In the genomic region with DNA sequence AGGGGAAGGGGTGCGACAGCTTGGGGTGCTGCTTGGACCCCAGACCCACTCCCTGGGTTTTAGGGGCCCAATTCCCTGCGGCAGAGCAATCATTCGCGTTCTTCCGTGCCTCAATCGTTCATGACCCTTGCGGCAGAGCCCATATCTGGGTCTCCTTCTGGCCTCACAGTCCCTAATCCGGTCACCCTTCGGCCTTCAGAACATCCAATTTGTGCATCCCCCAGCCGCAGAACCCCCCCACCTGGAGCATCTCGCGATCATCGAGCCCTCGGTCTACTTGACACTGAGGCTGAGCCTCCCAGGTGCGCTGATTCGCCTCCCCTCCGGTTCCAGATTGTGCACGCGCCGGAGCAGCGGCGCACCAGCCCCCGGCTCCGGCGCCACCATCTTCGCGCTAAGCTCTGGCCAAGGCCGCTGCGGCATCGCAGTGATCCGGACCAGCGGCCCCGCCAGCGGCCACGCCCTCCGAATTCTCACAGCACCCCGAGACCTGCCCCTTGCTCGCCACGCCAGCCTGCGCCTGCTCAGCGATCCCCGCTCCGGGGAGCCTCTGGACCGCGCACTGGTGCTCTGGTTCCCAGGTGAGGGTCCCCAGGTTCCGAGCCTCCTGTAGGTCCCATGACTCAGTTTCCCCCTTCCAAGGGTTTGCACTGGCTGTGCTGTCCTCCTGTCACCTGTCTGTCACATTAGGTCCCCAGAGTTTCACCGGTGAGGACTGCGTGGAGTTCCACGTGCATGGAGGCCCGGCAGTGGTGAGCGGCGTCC, we compare ENCODE assay signal across 6 cellular contexts. TPM values are rescaled to one million over a fixed set of nuclear protein-coding genes. Genes with fewer than 3 reads are reported as not detected.
A peak's percentile ranks its signal among the peaks of the same experiment; 100 is the strongest.
DNase-seq lines count a peak whose midpoint lies in the region; ATAC-seq and TF ChIP-seq lines count a peak whose summit lies in the region.

No MANE protein-coding gene starts in this region.

- ATAC-seq in activated CD4-positive, alpha-beta T cell treated with anti-CD3 and anti-CD28 coated beads for 36 hours: no peak
- ATAC-seq in activated T-helper 17 cell treated with anti-CD3 and anti-CD28 coated beads, Interleukin-2, amount 50 U/mL, for 72 hours (replicated peaks): peak; percentile 8
- ATAC-seq in lower lobe of right lung: no peak

- peak; percentile 66 for DNase-seq in activated CD4-positive, alpha-beta T cell treated with anti-CD3 and anti-CD28 coated beads for 36 hours
- no peak for DNase-seq in activated CD4-positive, alpha-beta T cell treated with anti-CD3 and anti-CD28 coated beads for 1 hour
- DNase-seq in lower lobe of right lung (no peak), NCI-H345 treated with DMSO at 0.1 percent for 48 hours (lab: John Stamatoyannopoulos, UW; ENCODE audit: unreplicated experiment) (no peak), NCI-H1694 (lab: John Stamatoyannopoulos, UW) (no peak)

- H3K27me3 ChIP-seq in lower lobe of right lung (ENCODE audit: low read depth): no peaks in the 10 kb centered on the region

- peaks cover 33% of the 10 kb centered on the region for H3K4me1 ChIP-seq in lower lobe of right lung

- H3K4me3 Mint-ChIP-seq in activated CD4-positive, alpha-beta T cell treated with anti-CD3 and anti-CD28 coated beads for 36 hours: peak overlapping the region; percentile 98
- H3K4me3 Mint-ChIP-seq in activated T-helper 17 cell treated with anti-CD3 and anti-CD28 coated beads, Interleukin-2, amount 50 U/mL, for 72 hours: peak overlapping the region; percentile 86

- intact Hi-C loops in activated CD4-positive, alpha-beta T cell treated with anti-CD3 and anti-CD28 coated beads for 36 hours (cut with DNase I, micrococcal nuclease): loop anchor here (1.0 to 5.0 kb wide), 10 partner anchors 29 to 263 kb away; a partner anchor contains a TSS
- intact Hi-C loops in lower lobe of right lung (cut with DNase I): no loop called here

- peak overlapping the region; percentile 98 for H3K27ac Mint-ChIP-seq in activated CD4-positive, alpha-beta T cell treated with anti-CD3 and anti-CD28 coated beads for 36 hours
- peak overlapping the region; percentile 74 for H3K27ac Mint-ChIP-seq in activated T-helper 17 cell treated with anti-CD3 and anti-CD28 coated beads, Interleukin-2, amount 50 U/mL, for 72 hours

- H3K4me1 Mint-ChIP-seq in activated CD4-positive, alpha-beta T cell treated with anti-CD3 and anti-CD28 coated beads for 36 hours: peaks cover 25% of the 10 kb centered on the region
- H3K4me1 Mint-ChIP-seq in activated T-helper 17 cell treated with anti-CD3 and anti-CD28 coated beads, Interleukin-2, amount 50 U/mL, for 72 hours: peaks cover 17% of the 10 kb centered on the region

- peak overlapping the region; percentile 95 for H3K27ac ChIP-seq in lower lobe of right lung

- H3K36me3 Mint-ChIP-seq in activated CD4-positive, alpha-beta T cell treated with anti-CD3 and anti-CD28 coated beads for 36 hours (ENCODE audit: low read depth): peaks cover 14% of the 10 kb centered on the region
- no peaks in the 10 kb centered on the region for H3K36me3 Mint-ChIP-seq in activated T-helper 17 cell treated with anti-CD3 and anti-CD28 coated beads, Interleukin-2, amount 50 U/mL, for 72 hours (ENCODE audit: low read depth)

- H3K9me3 ChIP-seq in lower lobe of right lung: no peaks in the 10 kb centered on the region

- H3K27me3 Mint-ChIP-seq in activated CD4-positive, alpha-beta T cell treated with anti-CD3 and anti-CD28 coated beads for 36 hours: no peaks in the 10 kb centered on the region
- H3K27me3 Mint-ChIP-seq in activated T-helper 17 cell treated with anti-CD3 and anti-CD28 coated beads, Interleukin-2, amount 50 U/mL, for 72 hours: no peaks in the 10 kb centered on the region

- H3K9me3 Mint-ChIP-seq in activated CD4-positive, alpha-beta T cell treated with anti-CD3 and anti-CD28 coated beads for 36 hours (ENCODE audit: low read depth): no peaks in the 10 kb centered on the region
- H3K9me3 Mint-ChIP-seq in activated T-helper 17 cell treated with anti-CD3 and anti-CD28 coated beads, Interleukin-2, amount 50 U/mL, for 72 hours: no peaks in the 10 kb centered on the region

- TF ChIP-seq CTCF in lower lobe of right lung (IDR thresholded peaks at IDR 0.05): no peak

- H3K4me3 ChIP-seq in lower lobe of right lung: peak overlapping the region; percentile 96

- POLR2A ChIA-PET in activated CD4-positive, alpha-beta T cell treated with anti-CD3 and anti-CD28 coated beads for 36 hours (lab: Charles Lee): interaction anchor here (0.7 kb wide), 1 partner anchor 220 kb away, joined by 3 read pairs; no protein-coding TSS in a partner anchor

- CTCF ChIA-PET in activated CD4-positive, alpha-beta T cell treated with anti-CD3 and anti-CD28 coated beads for 36 hours (lab: Charles Lee): no interaction called here

- H3K36me3 ChIP-seq in lower lobe of right lung: peaks cover 8% of the 10 kb centered on the region

RNA-seq across cellular contexts. Expression of a gene that starts 0.5 kb away (rescaled TPM):
- total RNA-seq in activated CD4-positive, alpha-beta T cell treated with anti-CD3 and anti-CD28 coated beads for 36 hours: 10 to 100 TPM; 37.3 to 39.8 TPM
- total RNA-seq in activated T-helper 17 cell treated with anti-CD3 and anti-CD28 coated beads, Interleukin-2, amount 50 U/mL, for 72 hours: 10 to 100 TPM; 14.7 to 29.6 TPM
- total RNA-seq in lower lobe of right lung: 21.0 TPM

RNA-seq across cellular contexts. Expression of a gene that starts 3.2 kb away (rescaled TPM):
- total RNA-seq in activated CD4-positive, alpha-beta T cell treated with anti-CD3 and anti-CD28 coated beads for 36 hours: 1 to 10 TPM; 4.2 to 4.8 TPM
- total RNA-seq in activated T-helper 17 cell treated with anti-CD3 and anti-CD28 coated beads, Interleukin-2, amount 50 U/mL, for 72 hours: 1 to 10 TPM; 3.6 to 3.9 TPM
- total RNA-seq in lower lobe of right lung: 16.6 TPM

RNA-seq across cellular contexts. Expression of a gene that starts 28.5 kb away (rescaled TPM):
- total RNA-seq in activated CD4-positive, alpha-beta T cell treated with anti-CD3 and anti-CD28 coated beads for 36 hours: 10 to 100 TPM; 26.2 to 39.6 TPM
- 10 to 100 TPM; 27.8 to 45.8 TPM for total RNA-seq in activated T-helper 17 cell treated with anti-CD3 and anti-CD28 coated beads, Interleukin-2, amount 50 U/mL, for 72 hours
- total RNA-seq in lower lobe of right lung: 32.2 TPM

RNA-seq across cellular contexts. Expression of a gene that starts 32.2 kb away (rescaled TPM):
- total RNA-seq in activated CD4-positive, alpha-beta T cell treated with anti-CD3 and anti-CD28 coated beads for 36 hours: 10 to 100 TPM; 72.0 to 88.6 TPM
- 10 to 100 TPM; 56.2 to 95.9 TPM for total RNA-seq in activated T-helper 17 cell treated with anti-CD3 and anti-CD28 coated beads, Interleukin-2, amount 50 U/mL, for 72 hours
- total RNA-seq in lower lobe of right lung: 68.3 TPM

RNA-seq across cellular contexts. Expression of a gene that starts 34.6 kb away (rescaled TPM):
- total RNA-seq in activated CD4-positive, alpha-beta T cell treated with anti-CD3 and anti-CD28 coated beads for 36 hours: 1 to 10 TPM; 6.1 to 8.0 TPM
- 1 to 10 TPM; 8.0 to 8.5 TPM for total RNA-seq in activated T-helper 17 cell treated with anti-CD3 and anti-CD28 coated beads, Interleukin-2, amount 50 U/mL, for 72 hours
- total RNA-seq in lower lobe of right lung: 19.5 TPM
